In the genomic region with DNA sequence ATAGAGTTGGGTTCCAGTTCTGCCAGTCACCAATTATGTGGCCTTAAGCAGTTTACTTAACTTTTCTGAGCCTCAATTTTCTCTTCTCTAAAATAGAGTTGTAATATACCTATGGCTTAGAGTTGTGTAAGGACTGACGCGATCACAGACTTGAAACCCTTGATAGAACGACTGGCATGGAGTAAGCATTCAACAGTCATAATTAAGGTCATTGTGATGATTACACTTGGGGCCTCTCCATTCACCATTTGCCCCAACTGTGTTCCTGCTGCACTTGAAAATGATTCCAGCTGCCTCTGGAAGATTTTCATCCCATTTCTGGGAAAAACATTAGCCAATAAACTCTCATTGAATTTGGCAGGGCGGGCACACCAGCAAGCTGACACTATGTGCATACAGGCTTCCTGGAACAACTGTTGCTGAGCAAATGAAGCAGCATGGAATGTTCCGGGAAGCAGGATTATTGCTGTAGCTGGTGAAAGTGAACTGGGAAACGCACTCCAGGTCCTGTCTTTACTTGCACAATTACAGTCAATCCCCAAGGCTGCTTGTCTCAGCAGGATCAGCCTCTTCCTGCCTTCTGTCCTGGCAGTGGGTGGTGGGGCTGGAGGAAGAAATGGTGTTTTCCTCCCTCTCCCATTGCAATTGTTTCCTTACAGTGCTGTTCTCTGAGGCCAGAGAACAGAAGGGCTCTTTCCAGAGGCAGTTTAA, we compare ENCODE assay signal across 9 cellular contexts. TPM values are rescaled to one million over a fixed set of nuclear protein-coding genes. Genes with fewer than 3 reads are reported as not detected.
DNase-seq lines count a peak whose midpoint lies in the region; ATAC-seq and TF ChIP-seq lines count a peak whose summit lies in the region.
"Had no signal": no experiment of that assay in that cellular context is flagged by ENCODE, and none has a peak within 500 bp of the region (broad histone marks: within the 10 kb centered on the region; RNA-seq: fewer than 3 reads in every experiment).

No MANE protein-coding gene starts in this region.

- POLR2A ChIA-PET in AG04450 (lab: Yijun Ruan, JAX): interaction anchor here (0.8 to 1.1 kb wide), 2 partner anchors 9 to 182 kb away, joined by 4 read pairs; no protein-coding TSS in a partner anchor

- peaks cover 54% of the 10 kb centered on the region for H3K4me1 ChIP-seq in muscle layer of colon (ENCODE audit: insufficient read depth, low read length)

- no peak overlapping the region for H3K9ac ChIP-seq in muscle layer of colon (ENCODE audit: low read length)

- no peaks in the 10 kb centered on the region for H3K27me3 Mint-ChIP-seq in effector memory CD8-positive, alpha-beta T cell

- H3K4me3 ChIP-seq in AG04450 (ENCODE audit: low read depth, low read length) (no peak overlapping the region), muscle layer of colon (ENCODE audit: low read depth in 1 of 2, low read length in 2 of 2) (no peak overlapping the region)

- H3K27ac Mint-ChIP-seq in effector memory CD8-positive, alpha-beta T cell: peak overlapping the region; percentile 99 to 100

- peak overlapping the region; percentile 42 for H3K27ac ChIP-seq in AG04450 (ENCODE audit: low read depth, low read length)
- peak overlapping the region; percentile 37 for H3K27ac ChIP-seq in muscle layer of colon (ENCODE audit: low read depth, low read length)

- no peaks in the 10 kb centered on the region for H3K27me3 ChIP-seq in AG04450 (ENCODE audit: control insufficient read depth, insufficient read depth, low read length)
- H3K27me3 ChIP-seq in muscle layer of colon (ENCODE audit: control insufficient read depth in 1 of 2, insufficient read depth in 2 of 2, low read length in 2 of 2): no peaks in the 10 kb centered on the region

- TF ChIP-seq CTCF in AG04450 (IDR thresholded peaks at IDR 0.05; ENCODE audit: low read depth, low read length): no peak

- CTCF ChIA-PET in AG04450 (lab: Charles Lee): no interaction called here

- H3K9me3 Mint-ChIP-seq in effector memory CD8-positive, alpha-beta T cell: no peaks in the 10 kb centered on the region

- ATAC-seq in effector memory CD8-positive, alpha-beta T cell (replicated peaks): no peak
- no peak for ATAC-seq in GM21367 (IDR thresholded peaks at IDR 0.05; ENCODE audit: unreplicated experiment)

- DNase-seq in AG04450 (ENCODE audit: low read depth, low spot score) (no peak), M059J (ENCODE audit: low read depth) (peak; percentile 27), dedifferentiated amniotic fluid mesenchymal stem cell (ENCODE audit: extremely low spot score) (no peak), AML-193 (lab: John Stamatoyannopoulos, UW) (no peak), UCSD-AML1 (lab: John Stamatoyannopoulos, UW; ENCODE audit: unreplicated experiment) (no peak)
- no peak for DNase-seq in effector memory CD8-positive, alpha-beta T cell
- DNase-seq: central memory CD4-positive, alpha-beta T cell had no signal

- H3K36me3 Mint-ChIP-seq in effector memory CD8-positive, alpha-beta T cell (ENCODE audit: insufficient read depth): peaks cover 90% of the 10 kb centered on the region

- H3K4me1 Mint-ChIP-seq in effector memory CD8-positive, alpha-beta T cell (ENCODE audit: low read depth in 2 of 2): peaks cover 77 to 88% of the 10 kb centered on the region in 2 donors

- H3K36me3 ChIP-seq in muscle layer of colon (ENCODE audit: insufficient read depth, low read length): no peaks in the 10 kb centered on the region

- peak overlapping the region; percentile 77 to 79 for H3K4me3 Mint-ChIP-seq in effector memory CD8-positive, alpha-beta T cell

- H3K9me3 ChIP-seq in AG04450 (ENCODE audit: control insufficient read depth, insufficient read depth, low read length): no peaks in the 10 kb centered on the region
- H3K9me3 ChIP-seq in muscle layer of colon (ENCODE audit: low read length): no peaks in the 10 kb centered on the region

RNA-seq across cellular contexts. Expression of a gene that starts 19.6 kb away (rescaled TPM):
- polyA plus RNA-seq in AG04450 (2011; rRNA removed): 1,799 and 1,817 TPM in 2 replicates
- 2,797 and 2,845 TPM in 2 replicates for polyA minus RNA-seq in AG04450 (2011; rRNA and poly(A)+ RNA removed)
- 405 and 667 TPM in 2 replicates for total RNA-seq in M059J (2014; rRNA removed; shearing (Covaris generic))
